In the genomic region with DNA sequence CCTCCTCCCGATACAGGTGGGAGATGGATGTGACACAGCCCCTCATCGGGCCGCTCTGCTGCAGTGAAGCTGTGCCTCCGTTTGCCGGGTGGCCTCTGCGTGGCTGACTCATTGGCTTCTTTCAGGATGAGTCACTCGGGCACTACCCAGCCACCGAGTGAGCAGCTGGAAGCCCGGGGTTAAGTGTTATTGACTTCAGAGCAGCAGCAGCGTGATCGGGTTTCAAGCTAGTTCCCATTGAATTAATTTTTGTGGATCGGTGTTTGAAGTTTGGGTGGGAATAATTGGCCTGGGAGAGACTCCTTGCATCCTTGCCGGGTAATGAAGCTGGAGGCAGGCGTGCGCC, we compare ENCODE assay signal across 8 cellular contexts.
DNase-seq lines count a peak whose midpoint lies in the region; ATAC-seq and FAIRE-seq lines count a peak whose summit lies in the region.
"Had no signal": no experiment of that assay in that cellular context is flagged by ENCODE, and none has a peak within 500 bp of the region (broad histone marks: within the 10 kb centered on the region; RNA-seq: fewer than 3 reads in every experiment).

No MANE protein-coding gene starts in this region.

- H3K36me3 Mint-ChIP-seq in T-helper 2 cell treated with Interferon-gamma antibody and Interleukin-4, amounts not matched to agents 5 μg/mL and 100 μg/mL, for 36 hours (ENCODE audit: low read depth): no peaks in the 10 kb centered on the region
- H3K36me3 Mint-ChIP-seq in naive thymus-derived CD4-positive, alpha-beta T cell: no peaks in the 10 kb centered on the region
- H3K36me3 Mint-ChIP-seq: activated naive CD8-positive, alpha-beta T cell treated with anti-CD3 and anti-CD28 coated beads, Interleukin-2, amount 10 ng/mL, durations not matched to agents 7 days and 5 days had no signal

- no peaks in the 10 kb centered on the region for H3K79me2 ChIP-seq in trophoblast cell (ENCODE audit: control insufficient read depth, insufficient read depth, low read length, poor library complexity)

- H4K12ac ChIP-seq in trophoblast cell (ENCODE audit: low read depth, low read length): no peak overlapping the region

- no peak overlapping the region for H2BK12ac ChIP-seq in trophoblast cell (ENCODE audit: low read length)

- peak; percentile 79 for ATAC-seq in GM21786 (IDR thresholded peaks at IDR 0.05; ENCODE audit: unreplicated experiment)
- ATAC-seq in naive thymus-derived CD4-positive, alpha-beta T cell: no peak

- peaks cover 13% of the 10 kb centered on the region for H3K9me3 ChIP-seq in trophoblast cell (ENCODE audit: insufficient read depth, low read depth, low read length)
- H3K9me3 ChIP-seq in naive thymus-derived CD4-positive, alpha-beta T cell (ENCODE audit: control insufficient read depth in 2 of 3, low read length in 3 of 3): no peaks in the 10 kb centered on the region

- no peaks in the 10 kb centered on the region for H3K27me3 Mint-ChIP-seq in T-helper 2 cell treated with Interferon-gamma antibody and Interleukin-4, amounts not matched to agents 5 μg/mL and 100 μg/mL, for 36 hours (ENCODE audit: low read depth)
- H3K27me3 Mint-ChIP-seq in naive thymus-derived CD4-positive, alpha-beta T cell: peaks cover 0 to 15% (median 7%) of the 10 kb centered on the region in 5 donors

- DNase-seq in HTR-8/SVneo (ENCODE audit: insufficient read length, low spot score): peak; percentile 46
- DNase-seq in T-helper 2 cell treated with Interferon-gamma antibody and Interleukin-4, amounts not matched to agents 5 μg/mL and 100 μg/mL, for 36 hours (ENCODE audit: low spot score): peak; percentile 26
- DNase-seq in trophoblast cell: peak in 1 of 2 donors; percentile 39
- no peak for DNase-seq in NCI-H1048 (lab: John Stamatoyannopoulos, UW)
- DNase-seq in naive thymus-derived CD4-positive, alpha-beta T cell: no peak
- no peak for DNase-seq in occipital lobe (lab: John Stamatoyannopoulos, UW)
- DNase-seq: activated naive CD8-positive, alpha-beta T cell treated with anti-CD3 and anti-CD28 coated beads, Interleukin-2, amount 10 ng/mL, durations not matched to agents 7 days and 5 days had no signal

- no peak overlapping the region for H4K8ac ChIP-seq in trophoblast cell (ENCODE audit: low read depth, low read length)

- H2AFZ ChIP-seq in trophoblast cell (ENCODE audit: insufficient read depth, low read length, poor library complexity): no peak overlapping the region

- H3K18ac ChIP-seq in trophoblast cell (ENCODE audit: low read length): no peak overlapping the region

- no peak overlapping the region for H3K14ac ChIP-seq in trophoblast cell (ENCODE audit: low read length)

- CTCF ChIA-PET in naive thymus-derived CD4-positive, alpha-beta T cell (lab: Charles Lee): no interaction called here

- no peak overlapping the region for H3K23ac ChIP-seq in trophoblast cell (ENCODE audit: low read length)

- H2AK5ac ChIP-seq in trophoblast cell (ENCODE audit: low read length): no peak overlapping the region

- H3K4me1 ChIP-seq in trophoblast cell (ENCODE audit: control insufficient read depth in 1 of 2, insufficient read depth in 2 of 2, low read length in 2 of 2): peaks cover 4 to 10% of the 10 kb centered on the region in 2 experiments
- no peaks in the 10 kb centered on the region for H3K4me1 ChIP-seq in naive thymus-derived CD4-positive, alpha-beta T cell (ENCODE audit: control insufficient read depth in 2 of 2, insufficient read depth in 2 of 2, low read length in 2 of 2)

- H3K4me3 ChIP-seq in trophoblast cell (ENCODE audit: low read depth, low read length): no peak overlapping the region
- H3K4me3 ChIP-seq in naive thymus-derived CD4-positive, alpha-beta T cell (ENCODE audit: low read length): no peak overlapping the region

- H3K4me1 Mint-ChIP-seq in T-helper 2 cell treated with Interferon-gamma antibody and Interleukin-4, amounts not matched to agents 5 μg/mL and 100 μg/mL, for 36 hours (ENCODE audit: low read depth): peaks cover 3% of the 10 kb centered on the region
- no peaks in the 10 kb centered on the region for H3K4me1 Mint-ChIP-seq in naive thymus-derived CD4-positive, alpha-beta T cell
- H3K4me1 Mint-ChIP-seq: activated naive CD8-positive, alpha-beta T cell treated with anti-CD3 and anti-CD28 coated beads, Interleukin-2, amount 10 ng/mL, durations not matched to agents 7 days and 5 days had no signal

- no CpG with 5 or more reads among the region's 15 CpGs for WGBS in trophoblast cell (ENCODE audit: extremely low coverage, insufficient coverage, insufficient read length)

- H3K79me1 ChIP-seq in trophoblast cell (ENCODE audit: low read length): no peaks in the 10 kb centered on the region

- no peak overlapping the region for H2BK120ac ChIP-seq in trophoblast cell (ENCODE audit: insufficient read depth, low read length, poor library complexity)

- H3K4me2 ChIP-seq in trophoblast cell (ENCODE audit: low read length): peak overlapping the region; percentile 8

- no peak overlapping the region for H3K4ac ChIP-seq in trophoblast cell (ENCODE audit: low read depth, low read length)

- H3K4me3 Mint-ChIP-seq in T-helper 2 cell treated with Interferon-gamma antibody and Interleukin-4, amounts not matched to agents 5 μg/mL and 100 μg/mL, for 36 hours: no peak overlapping the region
- H3K4me3 Mint-ChIP-seq in naive thymus-derived CD4-positive, alpha-beta T cell: no peak overlapping the region
- H3K4me3 Mint-ChIP-seq: activated naive CD8-positive, alpha-beta T cell treated with anti-CD3 and anti-CD28 coated beads, Interleukin-2, amount 10 ng/mL, durations not matched to agents 7 days and 5 days had no signal

- no peak overlapping the region for H3K27ac ChIP-seq in trophoblast cell (ENCODE audit: low read depth, low read length)
- no peak overlapping the region for H3K27ac ChIP-seq in naive thymus-derived CD4-positive, alpha-beta T cell (ENCODE audit: low read depth, low read length)

- H4K91ac ChIP-seq in trophoblast cell (ENCODE audit: low read depth, low read length): no peak overlapping the region

- POLR2A ChIA-PET in naive thymus-derived CD4-positive, alpha-beta T cell (lab: Charles Lee): no interaction called here

- no peaks in the 10 kb centered on the region for H3K36me3 ChIP-seq in trophoblast cell (ENCODE audit: control insufficient read depth in 1 of 2, insufficient read depth in 2 of 2, low read length in 2 of 2)
- H3K36me3 ChIP-seq in naive thymus-derived CD4-positive, alpha-beta T cell (ENCODE audit: control insufficient read depth in 2 of 3, insufficient read depth in 3 of 3, low read length in 3 of 3): no peaks in the 10 kb centered on the region

- no peak overlapping the region for H3K9ac ChIP-seq in trophoblast cell (ENCODE audit: low read length)

- H3K27me3 ChIP-seq in trophoblast cell (ENCODE audit: insufficient read depth, low read length): no peaks in the 10 kb centered on the region
- H3K27me3 ChIP-seq in naive thymus-derived CD4-positive, alpha-beta T cell (ENCODE audit: control insufficient read depth in 2 of 2, insufficient read depth in 2 of 2, low read length in 2 of 2): no peaks in the 10 kb centered on the region

- no peaks in the 10 kb centered on the region for H3K9me3 Mint-ChIP-seq in T-helper 2 cell treated with Interferon-gamma antibody and Interleukin-4, amounts not matched to agents 5 μg/mL and 100 μg/mL, for 36 hours
- peaks cover 0 to 7% (median 3%) of the 10 kb centered on the region in 11 donors for H3K9me3 Mint-ChIP-seq in naive thymus-derived CD4-positive, alpha-beta T cell
- H3K9me3 Mint-ChIP-seq: activated naive CD8-positive, alpha-beta T cell treated with anti-CD3 and anti-CD28 coated beads, Interleukin-2, amount 10 ng/mL, durations not matched to agents 7 days and 5 days had no signal

- intact Hi-C loops in naive thymus-derived CD4-positive, alpha-beta T cell (cut with micrococcal nuclease): no loop called here

- H2BK5ac ChIP-seq in trophoblast cell (ENCODE audit: low read depth, low read length, poor library complexity): no peak overlapping the region

- FAIRE-seq in HTR-8/SVneo (lab: Jason Lieb, UNC): no peak

- H3K27ac Mint-ChIP-seq in T-helper 2 cell treated with Interferon-gamma antibody and Interleukin-4, amounts not matched to agents 5 μg/mL and 100 μg/mL, for 36 hours: no peak overlapping the region
- H3K27ac Mint-ChIP-seq in naive thymus-derived CD4-positive, alpha-beta T cell: no peak overlapping the region
- H3K27ac Mint-ChIP-seq: activated naive CD8-positive, alpha-beta T cell treated with anti-CD3 and anti-CD28 coated beads, Interleukin-2, amount 10 ng/mL, durations not matched to agents 7 days and 5 days had no signal

Comparison
In these comparisons a context has a peak if more than half of its experiments do, and no peak if none do; other contexts are left out.
1. DNase-seq: peak in HTR-8/SVneo (single experiment) and T-helper 2 cell treated with Interferon-gamma antibody and Interleukin-4, amounts not matched to agents 5 μg/mL and 100 μg/mL, for 36 hours (single experiment); none in NCI-H1048 (single experiment), naive thymus-derived CD4-positive, alpha-beta T cell (0 of 9) and occipital lobe (single experiment).